Comparison of ENCODE assay signal across 14 cellular contexts in genomic region chr19:39261704-39262103, GRCh38. TPM values are rescaled to one million over a fixed set of nuclear protein-coding genes. Genes with fewer than 3 reads are reported as not detected.
DNase-seq lines count a peak whose midpoint lies in the region; ATAC-seq lines count a peak whose summit lies in the region.
"Had no signal": no experiment of that assay in that cellular context is flagged by ENCODE, and none has a peak within 500 bp of the region (broad histone marks: within the 10 kb centered on the region; RNA-seq: fewer than 3 reads in every experiment).

No MANE protein-coding gene starts in this region.

- DNase-seq in cardiac septum (ENCODE audit: low spot score) (peak; percentile 17), Right ventricle myocardium inferior (ENCODE audit: missing footprints) (no peak), SK-MEL-5 (ENCODE audit: low read depth, low spot score) (peak; percentile 14)
- DNase-seq: BE2C; CD4-positive, alpha-beta memory T cell; DND-41; GDM1; HCEC 1CT; Kasumi-1; KBM-7 had no signal

- in situ Hi-C loops in SK-MEL-5 (cut with HindIII; ENCODE audit: low pct_unique_long_range_greater_than_20kb, low sequenced_read_pairs): no loop called here

- intact Hi-C loops in cardiac septum (cut with DNase I) (no loop called here), Right ventricle myocardium inferior (cut with DNase I) (no loop called here)

- ATAC-seq in Right ventricle myocardium inferior: no peak
- no peak for ATAC-seq in HG03280 (IDR thresholded peaks at IDR 0.05; ENCODE audit: unreplicated experiment)
- no peak for ATAC-seq in GM19452 (IDR thresholded peaks at IDR 0.05; ENCODE audit: unreplicated experiment)

RNA-seq across cellular contexts. Expression of gene IFNL2, which starts 6.5 kb away (rescaled TPM):
- not detected for total RNA-seq in cardiac septum
- total RNA-seq in Right ventricle myocardium inferior: not detected
- not detected in 2 replicates for total RNA-seq in SK-MEL-5 (2014; rRNA removed; shearing (Covaris generic))
- polyA plus RNA-seq in SK-MEL-5 (2015; cell fraction: cytosol; rRNA removed): not detected in 2 replicates
- polyA plus RNA-seq in SK-MEL-5 (2015; cell fraction: nucleus; rRNA removed): not detected in 2 replicates
- total RNA-seq: CD4-positive, alpha-beta memory T cell; H4 had no signal
- polyA plus RNA-seq: AG04450; CD4-positive, alpha-beta memory T cell had no signal

RNA-seq across cellular contexts. Expression of gene IFNL4, which starts 13.0 kb away (rescaled TPM):
- total RNA-seq in cardiac septum: not detected
- total RNA-seq in Right ventricle myocardium inferior: not detected
- total RNA-seq in SK-MEL-5 (2014; rRNA removed; shearing (Covaris generic)): not detected in 2 replicates
- polyA plus RNA-seq in SK-MEL-5 (2015; cell fraction: cytosol; rRNA removed): not detected in 2 replicates
- polyA plus RNA-seq in SK-MEL-5 (2015; cell fraction: nucleus; rRNA removed): not detected in 2 replicates
- total RNA-seq: CD4-positive, alpha-beta memory T cell; H4 had no signal
- polyA plus RNA-seq: AG04450; CD4-positive, alpha-beta memory T cell had no signal

RNA-seq across cellular contexts. Expression of gene IFNL3, which starts 16.9 kb away (rescaled TPM):
- total RNA-seq in cardiac septum (not detected), Right ventricle myocardium inferior (not detected)
- total RNA-seq in SK-MEL-5 (2014; rRNA removed; shearing (Covaris generic)): not detected in 2 replicates
- polyA plus RNA-seq in SK-MEL-5 (2015; cell fraction: cytosol; rRNA removed): not detected in 2 replicates
- not detected in 2 replicates for polyA plus RNA-seq in SK-MEL-5 (2015; cell fraction: nucleus; rRNA removed)
- total RNA-seq: CD4-positive, alpha-beta memory T cell; H4 had no signal
- polyA plus RNA-seq: AG04450; CD4-positive, alpha-beta memory T cell had no signal

RNA-seq across cellular contexts. Expression of gene IFNL1, which starts 34.5 kb away (rescaled TPM):
- total RNA-seq in cardiac septum (not detected), Right ventricle myocardium inferior (not detected)
- total RNA-seq in SK-MEL-5 (2014; rRNA removed; shearing (Covaris generic)): not detected in 2 replicates
- not detected in 2 replicates for polyA plus RNA-seq in SK-MEL-5 (2015; cell fraction: cytosol; rRNA removed)
- polyA plus RNA-seq in SK-MEL-5 (2015; cell fraction: nucleus; rRNA removed): not detected in 2 replicates
- total RNA-seq: CD4-positive, alpha-beta memory T cell; H4 had no signal
- polyA plus RNA-seq: AG04450 had no signal

RNA-seq across cellular contexts. Expression of gene SYCN, which starts 57.6 kb away (rescaled TPM):
- total RNA-seq in cardiac septum: not detected
- not detected for total RNA-seq in Right ventricle myocardium inferior
- total RNA-seq in SK-MEL-5 (2014; rRNA removed; shearing (Covaris generic)): not detected in 2 replicates
- polyA plus RNA-seq in SK-MEL-5 (2015; cell fraction: cytosol; rRNA removed): not detected in 2 replicates
- polyA plus RNA-seq in SK-MEL-5 (2015; cell fraction: nucleus; rRNA removed): not detected in 2 replicates
- total RNA-seq: CD4-positive, alpha-beta memory T cell; H4 had no signal
- polyA plus RNA-seq: AG04450; CD4-positive, alpha-beta memory T cell had no signal
